ENCODE assay signal across 1 cellular context in genomic region chr1:156479093-156480014, GRCh38.
TF ChIP-seq lines count a peak whose summit lies in the region.

No MANE protein-coding gene starts in this region.

TF ChIP-seq in GM12878, 131 proteins besides CTCF, POLR2A, EP300 and RAD21:
- TF ChIP-seq, protein P1, sequence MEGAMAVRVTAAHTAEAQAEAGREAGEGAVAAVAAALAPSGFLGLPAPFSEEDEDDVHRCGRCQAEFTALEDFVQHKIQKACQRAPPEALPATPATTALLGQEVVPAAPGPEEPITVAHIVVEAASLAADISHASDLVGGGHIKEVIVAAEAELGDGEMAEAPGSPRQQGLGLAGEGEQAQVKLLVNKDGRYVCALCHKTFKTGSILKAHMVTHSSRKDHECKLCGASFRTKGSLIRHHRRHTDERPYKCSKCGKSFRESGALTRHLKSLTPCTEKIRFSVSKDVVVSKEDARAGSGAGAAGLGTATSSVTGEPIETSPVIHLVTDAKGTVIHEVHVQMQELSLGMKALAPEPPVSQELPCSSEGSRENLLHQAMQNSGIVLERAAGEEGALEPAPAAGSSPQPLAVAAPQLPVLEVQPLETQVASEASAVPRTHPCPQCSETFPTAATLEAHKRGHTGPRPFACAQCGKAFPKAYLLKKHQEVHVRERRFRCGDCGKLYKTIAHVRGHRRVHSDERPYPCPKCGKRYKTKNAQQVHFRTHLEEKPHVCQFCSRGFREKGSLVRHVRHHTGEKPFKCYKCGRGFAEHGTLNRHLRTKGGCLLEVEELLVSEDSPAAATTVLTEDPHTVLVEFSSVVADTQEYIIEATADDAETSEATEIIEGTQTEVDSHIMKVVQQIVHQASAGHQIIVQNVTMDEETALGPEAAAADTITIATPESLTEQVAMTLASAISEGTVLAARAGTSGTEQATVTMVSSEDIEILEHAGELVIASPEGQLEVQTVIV (IDR thresholded peaks at IDR 0.05; ENCODE audit: borderline replicate concordance, partially characterized antibody): no peak
- no peak for TF ChIP-seq POU2F2 (IDR thresholded peaks at IDR 0.05; ENCODE audit: borderline replicate concordance, low read depth, low read length)
- TF ChIP-seq ESRRA (IDR thresholded peaks at IDR 0.05; ENCODE audit: low read length): no peak
- no peak for TF ChIP-seq BMI1 (IDR thresholded peaks at IDR 0.05; ENCODE audit: borderline replicate concordance)
- no peak for TF ChIP-seq FOS (IDR thresholded peaks at IDR 0.05; ENCODE audit: borderline replicate concordance, extremely low read depth, insufficient read length)
- no peak for TF ChIP-seq SPI1 (IDR thresholded peaks at IDR 0.05; ENCODE audit: borderline replicate concordance, insufficient read depth, low read depth, low read length)
- no peak for TF ChIP-seq MEF2A (IDR thresholded peaks at IDR 0.05; ENCODE audit: insufficient read depth, low read depth, low read length)
- TF ChIP-seq JUNB (IDR thresholded peaks at IDR 0.05): no peak
- no peak for TF ChIP-seq SMC3 (IDR thresholded peaks at IDR 0.05; ENCODE audit: borderline replicate concordance, low read length)
- no peak for TF ChIP-seq CBX5 (IDR thresholded peaks at IDR 0.05; ENCODE audit: low read depth)
- TF ChIP-seq ELK1 (IDR thresholded peaks at IDR 0.05; ENCODE audit: low read depth, low read length): no peak
- TF ChIP-seq GABPA (IDR thresholded peaks at IDR 0.05; ENCODE audit: low read depth): no peak
- TF ChIP-seq ATF7 (IDR thresholded peaks at IDR 0.05; ENCODE audit: low read depth): no peak
- TF ChIP-seq, protein P2, sequence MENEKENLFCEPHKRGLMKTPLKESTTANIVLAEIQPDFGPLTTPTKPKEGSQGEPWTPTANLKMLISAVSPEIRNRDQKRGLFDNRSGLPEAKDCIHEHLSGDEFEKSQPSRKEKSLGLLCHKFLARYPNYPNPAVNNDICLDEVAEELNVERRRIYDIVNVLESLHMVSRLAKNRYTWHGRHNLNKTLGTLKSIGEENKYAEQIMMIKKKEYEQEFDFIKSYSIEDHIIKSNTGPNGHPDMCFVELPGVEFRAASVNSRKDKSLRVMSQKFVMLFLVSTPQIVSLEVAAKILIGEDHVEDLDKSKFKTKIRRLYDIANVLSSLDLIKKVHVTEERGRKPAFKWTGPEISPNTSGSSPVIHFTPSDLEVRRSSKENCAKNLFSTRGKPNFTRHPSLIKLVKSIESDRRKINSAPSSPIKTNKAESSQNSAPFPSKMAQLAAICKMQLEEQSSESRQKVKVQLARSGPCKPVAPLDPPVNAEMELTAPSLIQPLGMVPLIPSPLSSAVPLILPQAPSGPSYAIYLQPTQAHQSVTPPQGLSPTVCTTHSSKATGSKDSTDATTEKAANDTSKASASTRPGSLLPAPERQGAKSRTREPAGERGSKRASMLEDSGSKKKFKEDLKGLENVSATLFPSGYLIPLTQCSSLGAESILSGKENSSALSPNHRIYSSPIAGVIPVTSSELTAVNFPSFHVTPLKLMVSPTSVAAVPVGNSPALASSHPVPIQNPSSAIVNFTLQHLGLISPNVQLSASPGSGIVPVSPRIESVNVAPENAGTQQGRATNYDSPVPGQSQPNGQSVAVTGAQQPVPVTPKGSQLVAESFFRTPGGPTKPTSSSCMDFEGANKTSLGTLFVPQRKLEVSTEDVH (IDR thresholded peaks at IDR 0.05; ENCODE audit: low read depth, partially characterized antibody): no peak
- TF ChIP-seq SIN3A (IDR thresholded peaks at IDR 0.05; ENCODE audit: low read depth, low read length): no peak
- TF ChIP-seq NR2C1 (IDR thresholded peaks at IDR 0.05): no peak
- TF ChIP-seq RELA (IDR thresholded peaks at IDR 0.05; ENCODE audit: borderline replicate concordance, partially characterized antibody): no peak
- no peak for TF ChIP-seq CHD2 (IDR thresholded peaks at IDR 0.05; ENCODE audit: borderline replicate concordance, low read depth, low read length)
- TF ChIP-seq KLF5 (IDR thresholded peaks at IDR 0.05; ENCODE audit: partially characterized antibody): no peak
